In the genomic region with DNA sequence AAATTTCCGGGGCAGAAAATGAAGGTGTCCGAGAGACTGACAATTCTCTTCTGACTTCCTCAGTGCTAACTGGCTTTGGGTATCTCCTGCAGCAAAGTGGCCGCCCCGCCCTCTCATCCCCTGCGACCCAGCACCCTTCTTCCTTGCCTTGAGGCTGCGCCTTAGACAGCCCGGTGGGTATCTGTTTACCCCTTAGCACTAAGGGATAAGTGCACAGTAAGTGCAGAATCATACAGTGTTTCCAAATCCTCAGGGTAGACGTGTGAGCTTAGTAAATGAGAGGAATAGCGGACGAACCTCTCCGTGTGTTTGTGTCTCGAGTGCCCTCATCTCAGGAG, we compare ENCODE assay signal across 8 cellular contexts. TPM values are rescaled to one million over a fixed set of nuclear protein-coding genes. Genes with fewer than 3 reads are reported as not detected.
DNase-seq lines count a peak whose midpoint lies in the region; ATAC-seq and TF ChIP-seq lines count a peak whose summit lies in the region.

No MANE protein-coding gene starts in this region.

- peaks cover 20% of the 10 kb centered on the region for H3K36me3 Mint-ChIP-seq in WTC11

- peak overlapping the region; percentile 71 for H3K4me3 ChIP-seq in GM06990 (replicated peaks; ENCODE audit: low read depth, low read length)
- H3K4me3 ChIP-seq in right atrium auricular region, result peak overlapping the region; percentile 70 to 94
- peak overlapping the region; percentile 68 to 92 (median 85) for H3K4me3 ChIP-seq in skin epidermis

- H3K27me3 Mint-ChIP-seq in WTC11 (ENCODE audit: low read depth), result no peaks in the 10 kb centered on the region

- peak overlapping the region; percentile 97 to 98 for H3K27ac ChIP-seq in right atrium auricular region
- peak overlapping the region; percentile 43 to 97 (median 89) for H3K27ac ChIP-seq in skin epidermis

- TF ChIP-seq CTCF in GM06990 (IDR thresholded peaks at IDR 0.05; ENCODE audit: insufficient read depth, low read length, poor library complexity, severe bottlenecking) (no peak), WTC11 (IDR thresholded peaks at IDR 0.05) (no peak), right atrium auricular region (IDR thresholded peaks at IDR 0.05) (no peak)

- DNase-seq in GM06990 (ENCODE audit: extremely low read depth, insufficient read length) (no peak), WTC11 (ENCODE audit: low spot score) (no peak), right atrium auricular region (ENCODE audit: low spot score) (no peak), iPS-NIHi7 (ENCODE audit: extremely low spot score) (no peak), NCI-H2196 treated with DMSO at 0.1 percent for 48 hours (lab: John Stamatoyannopoulos, UW; ENCODE audit: unreplicated experiment) (no peak)
- DNase-seq in stimulated activated CD4-positive, alpha-beta T cell treated with anti-CD3 and anti-CD28 coated beads, Interleukin-2, amount 100 ng/mL, for 24 hours, result no peak

- peaks cover 57% of the 10 kb centered on the region for H3K4me1 Mint-ChIP-seq in WTC11

- H3K4me3 Mint-ChIP-seq in WTC11, result peak overlapping the region; percentile 93

- H3K36me3 ChIP-seq in GM06990 (ENCODE audit: control insufficient read depth, insufficient read depth, low read length) (no peaks in the 10 kb centered on the region), right atrium auricular region (no peaks in the 10 kb centered on the region)

- peaks cover 15% of the 10 kb centered on the region for H3K9me3 Mint-ChIP-seq in WTC11

- ATAC-seq in HG02588 (IDR thresholded peaks at IDR 0.05; ENCODE audit: unreplicated experiment), result peak; percentile 49
- ATAC-seq in WTC11, result peak; percentile 55

- H3K27ac Mint-ChIP-seq in WTC11, result peak overlapping the region; percentile 89

- peaks cover 0 to 27% of the 10 kb centered on the region in 2 donors for H3K4me1 ChIP-seq in right atrium auricular region

- H3K27me3 ChIP-seq in GM06990 (replicated peaks; ENCODE audit: control insufficient read depth, insufficient read depth, low read length), result no peaks in the 10 kb centered on the region
- no peaks in the 10 kb centered on the region for H3K27me3 ChIP-seq in right atrium auricular region

- CTCF ChIA-PET in WTC11 (lab: Charles Lee), result no interaction called here

- POLR2A ChIA-PET in WTC11 (lab: Charles Lee), result interaction anchor here (0.5 to 1.2 kb wide), 2 partner anchors 17 to 841 kb away, joined by 3 read pairs; no protein-coding TSS in a partner anchor

- H3K9me3 ChIP-seq in right atrium auricular region, result no peaks in the 10 kb centered on the region

TF ChIP-seq in WTC11, 78 proteins besides CTCF, POLR2A, EP300 and RAD21:
- TF ChIP-seq, protein P1, sequence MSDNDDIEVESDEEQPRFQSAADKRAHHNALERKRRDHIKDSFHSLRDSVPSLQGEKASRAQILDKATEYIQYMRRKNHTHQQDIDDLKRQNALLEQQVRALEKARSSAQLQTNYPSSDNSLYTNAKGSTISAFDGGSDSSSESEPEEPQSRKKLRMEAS (CRISPR knock-in tag; IDR thresholded peaks at IDR 0.05), result no peak
- TF ChIP-seq MYBL2 (CRISPR knock-in tag; IDR thresholded peaks at IDR 0.05) (peak; percentile 60; the same call in 1 of the 2 replicates), SMAD4 (CRISPR knock-in tag; IDR thresholded peaks at IDR 0.05) (no peak), TEAD1 (CRISPR knock-in tag; IDR thresholded peaks at IDR 0.05) (0 out of 2 replicates have a peak, but pooled peaks have one; percentile 15)

RNA-seq across cellular contexts. Expression of gene CHORDC1, which starts 0.4 kb away (rescaled TPM):
- total RNA-seq in WTC11 (2021) (71.8 to 83.4 TPM (median 74.0 TPM) in 3 replicates), right atrium auricular region (10 to 100 TPM; 40.4 to 49.2 TPM)
